Comparison of ENCODE assay signal across 8 cellular contexts in genomic region chr6:2768125-2768524, GRCh38. TPM values are rescaled to one million over a fixed set of nuclear protein-coding genes. Genes with fewer than 3 reads are reported as not detected.
DNase-seq lines count a peak whose midpoint lies in the region; ATAC-seq and TF ChIP-seq lines count a peak whose summit lies in the region.

No MANE protein-coding gene starts in this region.

- no peak overlapping the region for H3K9ac ChIP-seq in HCT116 (ENCODE audit: low read length)

- WGBS in lung, 2 donors: 21 to 23% methylated on average over 5 of the region's 5 CpGs

- TF ChIP-seq CTCF in HCT116 (IDR thresholded peaks at IDR 0.05 in 2 of 3, conservative IDR thresholded peaks at IDR 0.05 in 1 of 3; ENCODE audit: borderline replicate concordance in 1 of 3, insufficient read depth in 1 of 3, low read depth in 2 of 3, low read length in 2 of 3) (no peak), lung (IDR thresholded peaks at IDR 0.05; ENCODE audit: control extremely low read depth, extremely low read depth) (no peak)

- H3K27ac Mint-ChIP-seq in activated naive CD8-positive, alpha-beta T cell treated with anti-CD3 and anti-CD28 coated beads, Interleukin-2, amount 10 ng/mL, durations not matched to agents 7 days and 5 days: no peak overlapping the region

- H3K9me3 Mint-ChIP-seq in activated naive CD8-positive, alpha-beta T cell treated with anti-CD3 and anti-CD28 coated beads, Interleukin-2, amount 10 ng/mL, durations not matched to agents 7 days and 5 days: no peaks in the 10 kb centered on the region

- no peaks in the 10 kb centered on the region for H3K27me3 Mint-ChIP-seq in activated naive CD8-positive, alpha-beta T cell treated with anti-CD3 and anti-CD28 coated beads, Interleukin-2, amount 10 ng/mL, durations not matched to agents 7 days and 5 days

- H3K9me3 ChIP-seq in HCT116 (ENCODE audit: control insufficient read depth in 1 of 2, insufficient read depth in 1 of 2, low read depth in 1 of 2, low read length in 2 of 2) (no peaks in the 10 kb centered on the region), lung (ENCODE audit: control insufficient read depth in 2 of 2, insufficient read depth in 1 of 2, low read length in 1 of 2) (no peaks in the 10 kb centered on the region)

- no peak for DNase-seq in HCT116 (ENCODE audit: low read depth, low spot score)
- DNase-seq in activated naive CD8-positive, alpha-beta T cell treated with anti-CD3 and anti-CD28 coated beads, Interleukin-2, amount 10 ng/mL, durations not matched to agents 7 days and 5 days: no peak
- DNase-seq in lung (ENCODE audit: low spot score): no peak
- no peak for DNase-seq in inferior parietal cortex (ENCODE audit: extremely low spot score)
- no peak for DNase-seq in pons (ENCODE audit: low spot score)

- RAD21 ChIA-PET in HCT116 (lab: Charles Lee; ENCODE audit: low non-redundant PET in 1 of 2, low total read pairs in 2 of 2, uncharacterized antibody in 2 of 2, unreplicated experiment in 2 of 2): no interaction called here

- POLR2A ChIA-PET in HCT116 (lab: Charles Lee): no interaction called here
- POLR2A ChIA-PET in activated naive CD8-positive, alpha-beta T cell treated with anti-CD3 and anti-CD28 coated beads, Interleukin-2, amount 10 ng/mL, durations not matched to agents 7 days and 5 days (lab: Charles Lee): interaction anchor here (5.1 kb wide), 1 partner anchor 73 kb away, joined by 27 read pairs; the partner anchor contains the start of gene SERPINB1

- H3K4me1 ChIP-seq in ACC112 (ENCODE audit: control insufficient read depth, insufficient read depth, low read length, unreplicated experiment) (peaks cover 17% of the 10 kb centered on the region), HCT116 (ENCODE audit: control insufficient read depth in 1 of 2, insufficient read depth in 2 of 2, low read length in 2 of 2) (peaks cover 18 to 25% of the 10 kb centered on the region in 2 experiments), lung (ENCODE audit: control insufficient read depth in 2 of 2, insufficient read depth in 2 of 2, low read length in 2 of 2) (peaks cover 4 to 11% of the 10 kb centered on the region in 2 donors)

- no peak for TF ChIP-seq RAD21 in HCT116 (IDR thresholded peaks at IDR 0.05; ENCODE audit: low read depth)

- no peaks in the 10 kb centered on the region for H3K9me2 ChIP-seq in HCT116 (ENCODE audit: insufficient read depth)

- H3K27me3 ChIP-seq in ACC112 (ENCODE audit: insufficient read depth, low read length) (no peaks in the 10 kb centered on the region), HCT116 (ENCODE audit: insufficient read depth, low read length) (no peaks in the 10 kb centered on the region), lung (ENCODE audit: control insufficient read depth, insufficient read depth) (no peaks in the 10 kb centered on the region)

- no peak for TF ChIP-seq POLR2A in HCT116 (IDR thresholded peaks at IDR 0.05; ENCODE audit: borderline replicate concordance, extremely low read depth, insufficient read depth, insufficient read length)

- peaks cover 43% of the 10 kb centered on the region for H3K4me1 Mint-ChIP-seq in activated naive CD8-positive, alpha-beta T cell treated with anti-CD3 and anti-CD28 coated beads, Interleukin-2, amount 10 ng/mL, durations not matched to agents 7 days and 5 days

- intact Hi-C loops in HCT116 (cut with micrococcal nuclease): loop anchor here (10.0 kb wide), 1 partner anchor 297 kb away; the partner anchor contains the start of gene RIPK1

- H3K36me3 Mint-ChIP-seq in activated naive CD8-positive, alpha-beta T cell treated with anti-CD3 and anti-CD28 coated beads, Interleukin-2, amount 10 ng/mL, durations not matched to agents 7 days and 5 days: peaks cover 16% of the 10 kb centered on the region

- H3K4me2 ChIP-seq in HCT116 (ENCODE audit: low read length): peak overlapping the region; percentile 88; the same call in 1 of the 2 replicates

- H3K36me3 ChIP-seq in ACC112 (ENCODE audit: insufficient read depth, low read length) (peaks cover 11% of the 10 kb centered on the region; the same call in 1 of the 2 replicates), HCT116 (ENCODE audit: control insufficient read depth in 1 of 2, insufficient read depth in 2 of 2, low read length in 2 of 2) (peaks cover 23 to 31% of the 10 kb centered on the region in 2 experiments), lung (ENCODE audit: control insufficient read depth in 2 of 2, insufficient read depth in 2 of 2, low read length in 2 of 2) (peaks cover 0 to 7% of the 10 kb centered on the region in 2 donors)

- no peak overlapping the region for H2AFZ ChIP-seq in ACC112 (ENCODE audit: low read length, unreplicated experiment)
- H2AFZ ChIP-seq in HCT116 (ENCODE audit: low read depth, low read length, poor library complexity, severe bottlenecking): no peak overlapping the region

- no peak overlapping the region for H3K27ac ChIP-seq in ACC112 (ENCODE audit: low read depth, low read length)
- H3K27ac ChIP-seq in HCT116 (ENCODE audit: low read depth, low read length): no peak overlapping the region
- H3K27ac ChIP-seq in lung (ENCODE audit: low read depth in 1 of 2, low read length in 1 of 2): peak overlapping the region in 1 of 2 donors; percentile 13

- BruUV-seq in HCT116 (replicated peaks; lab: Mats Ljungman, UMichigan): no TSS peak

- CTCF ChIA-PET in HCT116 (lab: Charles Lee): interaction anchor here (2.0 kb wide), 1 partner anchor 23 kb away, joined by 5 read pairs; no protein-coding TSS in a partner anchor

- ATAC-seq in HCT116 (no peak), lung (ENCODE audit: insufficient read depth, low FRiP score) (no peak), GM19328 (IDR thresholded peaks at IDR 0.05; ENCODE audit: unreplicated experiment) (no peak), HG03520 (IDR thresholded peaks at IDR 0.05; ENCODE audit: unreplicated experiment) (no peak)
- no peak for ATAC-seq in activated naive CD8-positive, alpha-beta T cell treated with anti-CD3 and anti-CD28 coated beads, Interleukin-2, amount 10 ng/mL, durations not matched to agents 7 days and 5 days (ENCODE audit: low read depth)

- H3K79me2 ChIP-seq in ACC112 (ENCODE audit: control insufficient read depth, insufficient read depth, low read length, unreplicated experiment): peaks cover 72% of the 10 kb centered on the region
- peaks cover 76% of the 10 kb centered on the region for H3K79me2 ChIP-seq in HCT116 (ENCODE audit: insufficient read depth, low read length)

- H3K4me3 Mint-ChIP-seq in activated naive CD8-positive, alpha-beta T cell treated with anti-CD3 and anti-CD28 coated beads, Interleukin-2, amount 10 ng/mL, durations not matched to agents 7 days and 5 days: peak overlapping the region; percentile 94

- H4K20me1 ChIP-seq in HCT116 (ENCODE audit: insufficient read depth): peaks cover 35% of the 10 kb centered on the region; the same call in 1 of the 2 replicates

- H3K4me3 ChIP-seq in ACC112 (ENCODE audit: low read depth, low read length) (peak overlapping the region; percentile 87), HCT116 (replicated peaks in 1 of 2; ENCODE audit: low read depth in 1 of 2, low read length in 2 of 2) (no peak overlapping the region), lung (peak overlapping the region; percentile 44)

TF ChIP-seq in HCT116, 20 proteins besides CTCF, POLR2A, EP300 and RAD21:
- TF ChIP-seq EGR1 (IDR thresholded peaks at IDR 0.05; ENCODE audit: low read depth) (no peak), ZFX (IDR thresholded peaks at IDR 0.05) (no peak), CEBPB (IDR thresholded peaks at IDR 0.05; ENCODE audit: low read depth) (no peak), SRF (IDR thresholded peaks at IDR 0.05; ENCODE audit: low read depth) (no peak)

RNA-seq across cellular contexts. Expression of gene WRNIP1, which starts 2.9 kb away (rescaled TPM):
- 78.8 TPM for total RNA-seq in HCT116 (2021; ENCODE audit: unreplicated experiment)
- 73.0 and 89.0 TPM in 2 replicates for polyA plus RNA-seq in HCT116 (2012)
- total RNA-seq in activated naive CD8-positive, alpha-beta T cell treated with anti-CD3 and anti-CD28 coated beads, Interleukin-2, amount 10 ng/mL, durations not matched to agents 7 days and 5 days: 10 to 100 TPM; 45.4 to 46.7 TPM
- total RNA-seq in lung: 10 to 100 TPM; 36.8 to 48.6 TPM
- 10 to 100 TPM; 36.8 to 56.0 TPM for polyA plus RNA-seq in lung

RNA-seq across cellular contexts. Expression of gene MYLK4, which starts 17.4 kb away (rescaled TPM):
- total RNA-seq in HCT116 (2021; ENCODE audit: unreplicated experiment) (0.27 TPM), lung (1 to 10 TPM in 1 of 2 donors, under 1 TPM in 1; 0.86 to 1.6 TPM)
- polyA plus RNA-seq in HCT116 (2012): 0.13 and 0.16 TPM in 2 replicates
- under 1 TPM; 0.33 to 0.62 TPM for total RNA-seq in activated naive CD8-positive, alpha-beta T cell treated with anti-CD3 and anti-CD28 coated beads, Interleukin-2, amount 10 ng/mL, durations not matched to agents 7 days and 5 days
- 1 to 10 TPM in 1 of 2 donors, under 1 TPM in 1; 0.27 to 1.2 TPM for polyA plus RNA-seq in lung

Comparison
In these comparisons a context has a peak if more than half of its experiments do, and no peak if none do; other contexts are left out.
1. H3K4me3 ChIP-seq: peak in ACC112 (single experiment) and lung (single experiment); none in HCT116 (0 of 2).